ENCODE assay signal across 20 cellular contexts in the genomic region with DNA sequence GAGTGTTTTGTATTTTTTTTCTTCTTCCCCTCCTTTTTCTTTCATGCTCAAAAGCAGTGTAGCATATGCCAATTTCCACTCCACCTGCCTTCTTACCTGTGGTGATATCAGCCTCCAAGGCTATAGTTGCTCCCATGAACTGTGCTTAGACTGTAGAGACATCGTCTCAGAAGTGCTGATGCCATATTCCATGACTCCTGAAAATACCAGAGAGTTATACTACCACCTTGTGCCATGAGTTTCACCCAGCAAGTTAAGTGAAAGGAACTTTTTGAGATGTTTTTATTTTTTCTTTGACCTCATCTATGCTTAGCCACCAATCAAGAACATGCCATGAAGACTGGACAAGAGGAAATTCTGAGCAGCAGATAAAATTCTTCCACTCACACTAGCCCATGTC.
DNase-seq lines count a peak whose midpoint lies in the region; ATAC-seq, FAIRE-seq and TF ChIP-seq lines count a peak whose summit lies in the region.
"Had no signal": no experiment of that assay in that cellular context is flagged by ENCODE, and none has a peak within 500 bp of the region (broad histone marks: within the 10 kb centered on the region; RNA-seq: fewer than 3 reads in every experiment).

No MANE protein-coding gene starts in this region.

- no peaks in the 10 kb centered on the region for H3K79me1 ChIP-seq in H1 (ENCODE audit: low read depth, low read length)

- no peak overlapping the region for H4K91ac ChIP-seq in H1 (replicated peaks; ENCODE audit: insufficient read length, low read length)

- POLR2A ChIA-PET in H1 (lab: Charles Lee; ENCODE audit: partially characterized antibody), result no interaction called here

- no peak overlapping the region for H2BK20ac ChIP-seq in H1 (ENCODE audit: low read length)

- no peak for TF ChIP-seq POLR2A in breast epithelium (IDR thresholded peaks at IDR 0.05)
- TF ChIP-seq POLR2A in H1 (IDR thresholded peaks at IDR 0.05; ENCODE audit: control extremely low read depth in 1 of 2, low read depth in 2 of 2, low read length in 2 of 2), result no peak

- no peak overlapping the region for H3K9ac ChIP-seq in H1 (replicated peaks in 1 of 4; ENCODE audit: extremely low read depth in 1 of 4, low read depth in 3 of 4, low read length in 3 of 4)
- H3K9ac ChIP-seq: BLaER1 had no signal

- no peak overlapping the region for H4K5ac ChIP-seq in H1 (ENCODE audit: insufficient read length, low read depth, low read length)

- TF ChIP-seq CTCF in breast epithelium (IDR thresholded peaks at IDR 0.05) (no peak), H1 (IDR thresholded peaks at IDR 0.05; ENCODE audit: control extremely low read depth in 1 of 3, insufficient read depth in 1 of 3, low read depth in 1 of 3, low read length in 3 of 3) (peak in 1 of 3 experiments; percentile 33; a peak in 2 of 4 replicates), CD14-positive monocyte (IDR thresholded peaks at IDR 0.05) (no peak), dorsolateral prefrontal cortex (IDR thresholded peaks at IDR 0.05 in 54 of 56, conservative IDR thresholded peaks at IDR 0.05 in 2 of 56; ENCODE audit: low read depth in 1 of 56, partially characterized antibody in 56 of 56) (no peak)

- peak; percentile 32 to 70 for DNase-seq in T47D (ENCODE audit: low read depth in 1 of 2, low spot score in 1 of 2)
- DNase-seq in breast epithelium (ENCODE audit: low spot score in 2 of 2), result no peak
- DNase-seq in OCI-M1 (lab: John Stamatoyannopoulos, UW), result peak; percentile 59
- no peak for DNase-seq in H1 (ENCODE audit: low read depth in 1 of 2, low spot score in 2 of 2)
- no peak for DNase-seq in T-helper 9 cell
- no peak for DNase-seq in CD14-positive monocyte (ENCODE audit: low spot score)
- no peak for DNase-seq in stimulated activated effector memory CD8-positive, alpha-beta T cell treated with anti-CD3 and anti-CD28 coated beads, Interleukin-12 subunit alpha, Interleukin-12 subunit beta, amount 100 ng/mL, for 72 hours (ENCODE audit: low spot score in 2 of 2)
- no peak for DNase-seq in dorsolateral prefrontal cortex
- DNase-seq: Calu3; CD8-positive, alpha-beta T cell; DMS79; KBM-7; MV-4-11; NCI-H1694 treated with DMSO at 0.1 percent for 48 hours; NCI-H2107; NCI-H226; NCI-H524 treated with DMSO at 0.1 percent for 48 hours; SJCRH30 had no signal

- H3K36me3 ChIP-seq in breast epithelium (no peaks in the 10 kb centered on the region), H1 (ENCODE audit: control insufficient read depth in 2 of 4, insufficient read depth in 4 of 4, low read length in 3 of 4) (no peaks in the 10 kb centered on the region)
- H3K36me3 ChIP-seq: BLaER1, SJCRH30 had no signal

- H2BK12ac ChIP-seq in H1 (ENCODE audit: low read depth, low read length), result no peak overlapping the region

- no peak overlapping the region for H3K4me2 ChIP-seq in H1 (ENCODE audit: insufficient read depth in 1 of 2, low read depth in 2 of 2, low read length in 2 of 2)
- H3K4me2 ChIP-seq: BLaER1 had no signal

- H3K56ac ChIP-seq in H1 (replicated peaks; ENCODE audit: insufficient read length, low read depth, low read length), result no peak overlapping the region

- no peak overlapping the region for H4K8ac ChIP-seq in H1 (ENCODE audit: extremely low read depth, insufficient read depth, low read length)

- no peak for FAIRE-seq in H1 (lab: Jason Lieb, UNC)
- FAIRE-seq: A204.1 had no signal

- H3K27ac ChIP-seq in breast epithelium (no peak overlapping the region), H1 (ENCODE audit: low read depth, low read length) (no peak overlapping the region), dorsolateral prefrontal cortex (no peak overlapping the region)
- H3K27ac ChIP-seq: BLaER1, SJCRH30 had no signal

- peaks cover 0 to 2% (median 0%) of the 10 kb centered on the region in 3 donors for H3K27me3 Mint-ChIP-seq in CD14-positive monocyte (ENCODE audit: low read depth in 3 of 3)

- peak; percentile 60 to 71 for TF ChIP-seq RAD21 in H1 (IDR thresholded peaks at IDR 0.05 in 1 of 2, conservative IDR thresholded peaks at IDR 0.05 in 1 of 2; ENCODE audit: low read depth in 2 of 2, low read length in 2 of 2)

- H3K4me3 ChIP-seq in breast epithelium, result no peak overlapping the region
- H3K4me3 ChIP-seq in H1 (ENCODE audit: extremely low read depth in 1 of 4, insufficient read depth in 2 of 4, low read depth in 3 of 4, low read length in 4 of 4), result no peak overlapping the region
- no peak overlapping the region for H3K4me3 ChIP-seq in dorsolateral prefrontal cortex
- H3K4me3 ChIP-seq: BLaER1, SJCRH30 had no signal

- H3K23me2 ChIP-seq in H1 (ENCODE audit: low read depth, low read length), result no peaks in the 10 kb centered on the region

- H3K27ac Mint-ChIP-seq in CD14-positive monocyte, result no peak overlapping the region
- H3K27ac Mint-ChIP-seq in stimulated activated effector memory CD8-positive, alpha-beta T cell treated with anti-CD3 and anti-CD28 coated beads, Interleukin-12 subunit alpha, Interleukin-12 subunit beta, amount 100 ng/mL, for 72 hours, result no peak overlapping the region
- H3K27ac Mint-ChIP-seq: CD8-positive, alpha-beta T cell had no signal

- no peak overlapping the region; the same call in 1 of the 2 replicates for H2AK5ac ChIP-seq in H1 (ENCODE audit: low read depth, low read length)

- WGBS in H1 (ENCODE audit: extremely low coverage in 1 of 2, insufficient coverage in 1 of 2, insufficient read length in 1 of 2, insufficient replicate concordance in 2 of 2, low coverage in 1 of 2, low lambda C conversion rate in 2 of 2, missing lambda C conversion rate in 1 of 2), 2 experiments, result 76% methylated on average over 1 of the region's 1 CpG; no CpG with 5 or more reads in 1 of the 2 experiments

- no peaks in the 10 kb centered on the region for H3K36me3 Mint-ChIP-seq in CD14-positive monocyte
- no peaks in the 10 kb centered on the region for H3K36me3 Mint-ChIP-seq in stimulated activated effector memory CD8-positive, alpha-beta T cell treated with anti-CD3 and anti-CD28 coated beads, Interleukin-12 subunit alpha, Interleukin-12 subunit beta, amount 100 ng/mL, for 72 hours
- H3K36me3 Mint-ChIP-seq: CD8-positive, alpha-beta T cell had no signal

- H3K14ac ChIP-seq in H1 (ENCODE audit: insufficient read length), result no peak overlapping the region

- H3K9me3 Mint-ChIP-seq in CD14-positive monocyte, result peaks cover 0 to 4% (median 2%) of the 10 kb centered on the region in 7 donors
- H3K9me3 Mint-ChIP-seq in stimulated activated effector memory CD8-positive, alpha-beta T cell treated with anti-CD3 and anti-CD28 coated beads, Interleukin-12 subunit alpha, Interleukin-12 subunit beta, amount 100 ng/mL, for 72 hours, result peaks cover 7% of the 10 kb centered on the region
- H3K9me3 Mint-ChIP-seq: CD8-positive, alpha-beta T cell had no signal

- CTCF ChIA-PET in H1 (lab: Charles Lee; ENCODE audit: partially characterized antibody), result interaction anchor here (0.9 to 1.7 kb wide), 2 partner anchors 11 to 307 kb away, joined by 3 read pairs; no protein-coding TSS in a partner anchor

- no peaks in the 10 kb centered on the region for H4K20me1 ChIP-seq in H1 (replicated peaks in 1 of 2; ENCODE audit: control insufficient read depth in 1 of 2, insufficient read depth in 2 of 2, low read length in 2 of 2)
- H4K20me1 ChIP-seq: BLaER1 had no signal

- ATAC-seq in stimulated activated effector memory CD8-positive, alpha-beta T cell treated with anti-CD3 and anti-CD28 coated beads, Interleukin-12 subunit alpha, Interleukin-12 subunit beta, amount 100 ng/mL, for 72 hours, result no peak
- ATAC-seq: CD8-positive, alpha-beta T cell had no signal

- no peak overlapping the region for H3K4ac ChIP-seq in H1 (replicated peaks; ENCODE audit: insufficient read length, low read depth, low read length)

- intact Hi-C loops in breast epithelium (cut with DNase I; ENCODE audit: low total_unique reads), result no loop called here
- intact Hi-C loops in CD14-positive monocyte (cut with micrococcal nuclease), result loop anchor here in 1 of 2 donors (10.0 kb wide), 1 partner anchor 57 kb away; no protein-coding TSS in a partner anchor
- intact Hi-C loops in dorsolateral prefrontal cortex (cut with DNase I), result no loop called here

- TF ChIP-seq EP300 in H1 (IDR thresholded peaks at IDR 0.05; ENCODE audit: borderline replicate concordance in 1 of 2, low read depth in 2 of 2, low read length in 2 of 2), result no peak

- no peaks in the 10 kb centered on the region for H3K4me1 Mint-ChIP-seq in CD14-positive monocyte
- no peaks in the 10 kb centered on the region for H3K4me1 Mint-ChIP-seq in stimulated activated effector memory CD8-positive, alpha-beta T cell treated with anti-CD3 and anti-CD28 coated beads, Interleukin-12 subunit alpha, Interleukin-12 subunit beta, amount 100 ng/mL, for 72 hours

- H3K27me3 ChIP-seq in breast epithelium (no peaks in the 10 kb centered on the region), H1 (replicated peaks in 1 of 4; ENCODE audit: control insufficient read depth in 3 of 4, extremely low read depth in 1 of 4, insufficient read depth in 3 of 4, low read length in 3 of 4) (no peaks in the 10 kb centered on the region), dorsolateral prefrontal cortex (no peaks in the 10 kb centered on the region)
- H3K27me3 ChIP-seq: BLaER1, SJCRH30 had no signal

- no peaks in the 10 kb centered on the region for H3K9me3 ChIP-seq in breast epithelium
- H3K9me3 ChIP-seq in H1 (ENCODE audit: insufficient read depth in 2 of 2, low read depth in 1 of 2, low read length in 1 of 2), result no peaks in the 10 kb centered on the region
- H3K9me3 ChIP-seq: BLaER1, SJCRH30 had no signal

- no peaks in the 10 kb centered on the region for H3K79me2 ChIP-seq in H1 (ENCODE audit: control insufficient read depth in 1 of 2, insufficient read depth in 2 of 2, low read length in 2 of 2)

- in situ Hi-C loops in T47D (cut with HindIII; ENCODE audit: low pct_unique_long_range_greater_than_20kb, low sequenced_read_pairs), result no loop called here

- H3K4me1 ChIP-seq in breast epithelium (no peaks in the 10 kb centered on the region), H1 (replicated peaks in 1 of 4; ENCODE audit: control insufficient read depth in 3 of 4, insufficient read depth in 4 of 4, low read length in 3 of 4) (no peaks in the 10 kb centered on the region)
- H3K4me1 ChIP-seq: BLaER1 had no signal

- H2BK5ac ChIP-seq in H1 (ENCODE audit: low read depth, low read length), result no peak overlapping the region

- H2BK120ac ChIP-seq in H1 (replicated peaks; ENCODE audit: low read depth, low read length), result no peak overlapping the region

- H3K18ac ChIP-seq in H1 (ENCODE audit: extremely low read depth, low read length), result no peak overlapping the region

- H2AFZ ChIP-seq in H1 (ENCODE audit: low read length), result no peak overlapping the region

- no peak overlapping the region for H2BK15ac ChIP-seq in H1 (ENCODE audit: low read length)

- H3K4me3 Mint-ChIP-seq in CD14-positive monocyte, result no peak overlapping the region
- no peak overlapping the region for H3K4me3 Mint-ChIP-seq in stimulated activated effector memory CD8-positive, alpha-beta T cell treated with anti-CD3 and anti-CD28 coated beads, Interleukin-12 subunit alpha, Interleukin-12 subunit beta, amount 100 ng/mL, for 72 hours
- H3K4me3 Mint-ChIP-seq: CD8-positive, alpha-beta T cell had no signal

- H3K23ac ChIP-seq in H1 (ENCODE audit: insufficient read length), result no peak overlapping the region

TF ChIP-seq in H1, 55 proteins besides CTCF, POLR2A, EP300 and RAD21 (continues in another document):
- TF ChIP-seq SP1 (IDR thresholded peaks at IDR 0.05; ENCODE audit: low read depth, low read length) (no peak), CEBPB (IDR thresholded peaks at IDR 0.05; ENCODE audit: low read depth, low read length) (no peak), KDM1A (IDR thresholded peaks at IDR 0.05; ENCODE audit: borderline replicate concordance, low read length) (no peak)

Comparison
In these comparisons a context has a peak if more than half of its experiments do, and no peak if none do; other contexts are left out.
1. DNase-seq: peak in T47D (2 of 2) and OCI-M1 (single experiment); none in breast epithelium (0 of 2), H1 (0 of 2), T-helper 9 cell (single experiment), CD14-positive monocyte (single experiment), stimulated activated effector memory CD8-positive, alpha-beta T cell treated with anti-CD3 and anti-CD28 coated beads, Interleukin-12 subunit alpha, Interleukin-12 subunit beta, amount 100 ng/mL, for 72 hours (0 of 2) and dorsolateral prefrontal cortex (0 of 10).